In the genomic region with DNA sequence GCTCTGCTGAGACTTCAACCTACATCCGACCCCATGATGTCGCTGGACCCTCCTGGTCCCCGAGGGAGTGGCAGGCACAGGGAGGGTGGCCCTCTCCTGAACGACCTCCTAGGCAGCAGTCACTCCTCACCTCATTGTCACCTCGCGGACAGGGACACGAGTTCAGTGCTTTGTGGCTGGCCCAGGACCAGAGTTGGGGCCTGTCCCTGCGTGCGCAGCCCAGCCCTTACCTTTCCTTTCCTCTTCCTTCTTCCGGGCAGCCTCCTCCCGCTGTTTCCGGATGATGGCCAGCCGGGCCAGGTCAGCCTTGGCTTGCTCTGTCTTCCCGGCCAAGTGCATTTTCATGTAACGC, we compare ENCODE assay signal across 16 cellular contexts. TPM values are rescaled to one million over a fixed set of nuclear protein-coding genes. Genes with fewer than 3 reads are reported as not detected.
DNase-seq lines count a peak whose midpoint lies in the region; ATAC-seq, FAIRE-seq and TF ChIP-seq lines count a peak whose summit lies in the region.
"Had no signal": no experiment of that assay in that cellular context is flagged by ENCODE, and none has a peak within 500 bp of the region (broad histone marks: within the 10 kb centered on the region; RNA-seq: fewer than 3 reads in every experiment).

No MANE protein-coding gene starts in this region.

- no peak for TF ChIP-seq EP300 in A549 (IDR thresholded peaks at IDR 0.05)

- no peak overlapping the region for H3K27ac ChIP-seq in A549
- H3K27ac ChIP-seq in CD8-positive, alpha-beta T cell (ENCODE audit: low read depth, low read length): no peak overlapping the region
- no peak overlapping the region for H3K27ac ChIP-seq in naive thymus-derived CD4-positive, alpha-beta T cell (ENCODE audit: low read depth, low read length)
- H3K27ac ChIP-seq: body of pancreas, SJSA1 had no signal

- H3K36me3 ChIP-seq in CD8-positive, alpha-beta T cell (ENCODE audit: insufficient read depth, low read length): peaks cover 49% of the 10 kb centered on the region
- peaks cover 0 to 86% (median 29%) of the 10 kb centered on the region in 3 experiments for H3K36me3 ChIP-seq in naive thymus-derived CD4-positive, alpha-beta T cell (ENCODE audit: control insufficient read depth in 2 of 3, insufficient read depth in 3 of 3, low read length in 3 of 3)

- H3K36me3 Mint-ChIP-seq in CD8-positive, alpha-beta T cell: peaks cover 80% of the 10 kb centered on the region
- H3K36me3 Mint-ChIP-seq in activated T-helper 2 cell treated with anti-CD3 and anti-CD28 coated beads, Interferon-gamma antibody, Interleukin-2, Interleukin-4, amounts not matched to agents 10 μg/mL and 5 μg/mL and 100 μg/mL, durations not matched to agents 14 hours and 24 hours and 36 hours (ENCODE audit: low read depth): peaks cover 80% of the 10 kb centered on the region
- H3K36me3 Mint-ChIP-seq in naive thymus-derived CD4-positive, alpha-beta T cell: peaks cover 0 to 18% (median 13%) of the 10 kb centered on the region in 5 donors

- H3K4me1 Mint-ChIP-seq in CD8-positive, alpha-beta T cell (ENCODE audit: low read depth): peaks cover 23% of the 10 kb centered on the region
- peaks cover 9% of the 10 kb centered on the region for H3K4me1 Mint-ChIP-seq in activated T-helper 2 cell treated with anti-CD3 and anti-CD28 coated beads, Interferon-gamma antibody, Interleukin-2, Interleukin-4, amounts not matched to agents 10 μg/mL and 5 μg/mL and 100 μg/mL, durations not matched to agents 14 hours and 24 hours and 36 hours (ENCODE audit: low read depth)
- peaks cover 18 to 31% (median 23%) of the 10 kb centered on the region in 7 donors for H3K4me1 Mint-ChIP-seq in naive thymus-derived CD4-positive, alpha-beta T cell

- peak; percentile 1 to 3; a peak in 2 of 6 replicates for ATAC-seq in A549
- ATAC-seq in CD8-positive, alpha-beta T cell: no peak
- ATAC-seq in naive thymus-derived CD4-positive, alpha-beta T cell: no peak
- ATAC-seq in left colon: no peak
- ATAC-seq: body of pancreas, sciatic nerve had no signal

- intact Hi-C loops in CD8-positive, alpha-beta T cell (cut with DNase I, micrococcal nuclease): no loop called here
- intact Hi-C loops in activated T-helper 2 cell treated with anti-CD3 and anti-CD28 coated beads, Interferon-gamma antibody, Interleukin-2, Interleukin-4, amounts not matched to agents 10 μg/mL and 5 μg/mL and 100 μg/mL, durations not matched to agents 14 hours and 24 hours and 36 hours (cut with micrococcal nuclease): loop anchor here (5.0 kb wide), 1 partner anchor 1855 kb away; no protein-coding TSS in a partner anchor
- intact Hi-C loops in naive thymus-derived CD4-positive, alpha-beta T cell (cut with micrococcal nuclease): no loop called here
- intact Hi-C loops in left colon (cut with DNase I, micrococcal nuclease): no loop called here

- FAIRE-seq in A549 (lab: Jason Lieb, UNC): no peak
- FAIRE-seq: GM18507, GM19239 had no signal

- CTCF ChIA-PET in A549 (lab: Yijun Ruan, JAX): interaction anchor here (1.7 to 4.8 kb wide), 2 partner anchors 11 to 17 kb away, joined by 6 to 29 read pairs; a partner anchor contains a TSS
- CTCF ChIA-PET in CD8-positive, alpha-beta T cell (lab: Charles Lee): no interaction called here
- CTCF ChIA-PET in naive thymus-derived CD4-positive, alpha-beta T cell (lab: Charles Lee): no interaction called here

- no peaks in the 10 kb centered on the region for H3K27me3 Mint-ChIP-seq in CD8-positive, alpha-beta T cell (ENCODE audit: low read depth)
- no peaks in the 10 kb centered on the region for H3K27me3 Mint-ChIP-seq in activated T-helper 2 cell treated with anti-CD3 and anti-CD28 coated beads, Interferon-gamma antibody, Interleukin-2, Interleukin-4, amounts not matched to agents 10 μg/mL and 5 μg/mL and 100 μg/mL, durations not matched to agents 14 hours and 24 hours and 36 hours (ENCODE audit: low read depth)
- no peaks in the 10 kb centered on the region for H3K27me3 Mint-ChIP-seq in naive thymus-derived CD4-positive, alpha-beta T cell

- no peaks in the 10 kb centered on the region for H3K9me3 ChIP-seq in A549
- H3K9me3 ChIP-seq in CD8-positive, alpha-beta T cell (ENCODE audit: low read length): no peaks in the 10 kb centered on the region
- no peaks in the 10 kb centered on the region for H3K9me3 ChIP-seq in naive thymus-derived CD4-positive, alpha-beta T cell (ENCODE audit: control insufficient read depth in 2 of 3, low read length in 3 of 3)
- H3K9me3 ChIP-seq: BE2C, body of pancreas, SJSA1 had no signal

- H3K4me3 Mint-ChIP-seq in CD8-positive, alpha-beta T cell: no peak overlapping the region
- no peak overlapping the region for H3K4me3 Mint-ChIP-seq in activated T-helper 2 cell treated with anti-CD3 and anti-CD28 coated beads, Interferon-gamma antibody, Interleukin-2, Interleukin-4, amounts not matched to agents 10 μg/mL and 5 μg/mL and 100 μg/mL, durations not matched to agents 14 hours and 24 hours and 36 hours (ENCODE audit: low read depth)
- no peak overlapping the region for H3K4me3 Mint-ChIP-seq in naive thymus-derived CD4-positive, alpha-beta T cell

- 89% methylated on average over 15 of the region's 15 CpGs for WGBS in A549 (ENCODE audit: missing lambda C conversion rate)

- no peak overlapping the region for H3K4me3 ChIP-seq in A549
- H3K4me3 ChIP-seq in CD8-positive, alpha-beta T cell (ENCODE audit: low read depth, low read length): no peak overlapping the region
- no peak overlapping the region for H3K4me3 ChIP-seq in naive thymus-derived CD4-positive, alpha-beta T cell (ENCODE audit: low read length)
- H3K4me3 ChIP-seq: body of pancreas, SJSA1 had no signal

- H3K4me2 ChIP-seq in A549: no peak overlapping the region

- H3K27me3 ChIP-seq in CD8-positive, alpha-beta T cell (ENCODE audit: insufficient read depth, low read length): no peaks in the 10 kb centered on the region
- H3K27me3 ChIP-seq in naive thymus-derived CD4-positive, alpha-beta T cell (ENCODE audit: control insufficient read depth in 2 of 2, insufficient read depth in 2 of 2, low read length in 2 of 2): no peaks in the 10 kb centered on the region
- H3K27me3 ChIP-seq: BE2C, body of pancreas, SJSA1 had no signal

- TF ChIP-seq POLR2A in A549 (IDR thresholded peaks at IDR 0.05; ENCODE audit: low read length): no peak

- H3K4me1 ChIP-seq in A549: no peaks in the 10 kb centered on the region
- peaks cover 10% of the 10 kb centered on the region for H3K4me1 ChIP-seq in CD8-positive, alpha-beta T cell (ENCODE audit: insufficient read depth, low read length)
- H3K4me1 ChIP-seq in naive thymus-derived CD4-positive, alpha-beta T cell (ENCODE audit: control insufficient read depth in 2 of 2, insufficient read depth in 2 of 2, low read length in 2 of 2): peaks cover 4 to 9% of the 10 kb centered on the region in 2 donors
- H3K4me1 ChIP-seq: SJSA1 had no signal

- no peak for TF ChIP-seq RAD21 in A549 (conservative IDR thresholded peaks at IDR 0.05 in 1 of 2, IDR thresholded peaks at IDR 0.05 in 1 of 2)

- DNase-seq in A549 (ENCODE audit: low read depth in 1 of 2, low spot score in 1 of 2) (no peak), left colon (no peak), NCI-H2029 (lab: John Stamatoyannopoulos, UW) (no peak), H4 (ENCODE audit: low spot score) (no peak)
- DNase-seq in CD8-positive, alpha-beta T cell: no peak
- no peak for DNase-seq in activated T-helper 2 cell treated with anti-CD3 and anti-CD28 coated beads, Interferon-gamma antibody, Interleukin-2, Interleukin-4, amounts not matched to agents 10 μg/mL and 5 μg/mL and 100 μg/mL, durations not matched to agents 14 hours and 24 hours and 36 hours (ENCODE audit: low spot score)
- no peak for DNase-seq in naive thymus-derived CD4-positive, alpha-beta T cell
- DNase-seq: activated effector memory CD4-positive, alpha-beta T cell treated with Interleukin-2 at 50 U/mL for 16 hours; BE2C; body of pancreas; NCI-H187; NCI-H446 treated with DMSO at 0.1 percent for 48 hours had no signal

- TF ChIP-seq CTCF in A549 (IDR thresholded peaks at IDR 0.05): no peak
- no peak for TF ChIP-seq CTCF in CD8-positive, alpha-beta T cell (IDR thresholded peaks at IDR 0.05)

- POLR2A ChIA-PET in A549 (lab: Yijun Ruan, JAX): no interaction called here
- POLR2A ChIA-PET in CD8-positive, alpha-beta T cell (lab: Charles Lee): interaction anchor here (5.1 kb wide), 1 partner anchor 11 kb away, joined by 32 read pairs; a partner anchor contains a TSS
- POLR2A ChIA-PET in naive thymus-derived CD4-positive, alpha-beta T cell (lab: Charles Lee): no interaction called here

- H3K27ac Mint-ChIP-seq in CD8-positive, alpha-beta T cell: peak overlapping the region; percentile 79
- H3K27ac Mint-ChIP-seq in activated T-helper 2 cell treated with anti-CD3 and anti-CD28 coated beads, Interferon-gamma antibody, Interleukin-2, Interleukin-4, amounts not matched to agents 10 μg/mL and 5 μg/mL and 100 μg/mL, durations not matched to agents 14 hours and 24 hours and 36 hours: peak overlapping the region; percentile 19
- peak overlapping the region in 8 of 9 donors; percentile 19 to 91 (median 73) for H3K27ac Mint-ChIP-seq in naive thymus-derived CD4-positive, alpha-beta T cell

- H3K9me3 Mint-ChIP-seq in CD8-positive, alpha-beta T cell: no peaks in the 10 kb centered on the region
- H3K9me3 Mint-ChIP-seq in activated T-helper 2 cell treated with anti-CD3 and anti-CD28 coated beads, Interferon-gamma antibody, Interleukin-2, Interleukin-4, amounts not matched to agents 10 μg/mL and 5 μg/mL and 100 μg/mL, durations not matched to agents 14 hours and 24 hours and 36 hours: no peaks in the 10 kb centered on the region
- H3K9me3 Mint-ChIP-seq in naive thymus-derived CD4-positive, alpha-beta T cell: peaks cover 0 to 2% (median 0%) of the 10 kb centered on the region in 11 donors

RNA-seq across cellular contexts. Expression of a gene that starts 10.8 kb away (rescaled TPM):
- polyA plus RNA-seq in A549 (2011; rRNA removed): 42.4 and 81.8 TPM in 2 replicates
- polyA plus RNA-seq in A549 (2012; cell fraction: cytosol; rRNA removed): 91.7 and 140 TPM in 2 replicates
- 38.4 and 50.0 TPM in 2 replicates for polyA plus RNA-seq in A549 (2012; cell fraction: nucleus; rRNA removed)
- polyA plus RNA-seq in A549 (2017; fragmentation: RNase III; extraction: RNeasy Plus Mini Kit Qiagen cat#74134 plus additional on column Dnase treatment): 334 to 347 TPM (median 343 TPM) in 3 replicates
- polyA minus RNA-seq in A549 (2011; rRNA and poly(A)+ RNA removed): 14.4 and 19.3 TPM in 2 replicates
- 10 to 100 TPM; 34.5 to 36.2 TPM for total RNA-seq in CD8-positive, alpha-beta T cell
- 153 and 159 TPM in 2 replicates for total RNA-seq in activated T-helper 2 cell treated with anti-CD3 and anti-CD28 coated beads, Interferon-gamma antibody, Interleukin-2, Interleukin-4, amounts not matched to agents 10 μg/mL and 5 μg/mL and 100 μg/mL, durations not matched to agents 14 hours and 24 hours and 36 hours
- total RNA-seq in naive thymus-derived CD4-positive, alpha-beta T cell: 100 to 1,000 TPM in 1 of 5 experiments, 10 to 100 TPM in 4; 42.8 to 104 (median 64.0) TPM
- polyA plus RNA-seq in naive thymus-derived CD4-positive, alpha-beta T cell: 10 to 100 TPM; 38.4 to 41.2 TPM
- total RNA-seq in left colon: 10 to 100 TPM; 74.2 to 81.6 TPM
- total RNA-seq in H4 (2014; rRNA removed; shearing (Covaris generic)): 147 and 170 TPM in 2 replicates

RNA-seq across cellular contexts. Expression of a gene that starts 11.2 kb away (rescaled TPM):
- polyA plus RNA-seq in A549 (2011; rRNA removed) (81.7 and 96.5 TPM in 2 replicates), A549 (2017; fragmentation: RNase III; extraction: RNeasy Plus Mini Kit Qiagen cat#74134 plus additional on column Dnase treatment) (97.0 to 105 TPM (median 105 TPM) in 3 replicates)
- polyA plus RNA-seq in A549 (2012; cell fraction: cytosol; rRNA removed): 95.6 and 120 TPM in 2 replicates
- polyA plus RNA-seq in A549 (2012; cell fraction: nucleus; rRNA removed): 64.4 and 67.6 TPM in 2 replicates
- polyA minus RNA-seq in A549 (2011; rRNA and poly(A)+ RNA removed): 25.9 and 29.9 TPM in 2 replicates
- total RNA-seq in CD8-positive, alpha-beta T cell: 100 to 1,000 TPM; 144 TPM
- total RNA-seq in activated T-helper 2 cell treated with anti-CD3 and anti-CD28 coated beads, Interferon-gamma antibody, Interleukin-2, Interleukin-4, amounts not matched to agents 10 μg/mL and 5 μg/mL and 100 μg/mL, durations not matched to agents 14 hours and 24 hours and 36 hours: 123 and 130 TPM in 2 replicates
- 100 to 1,000 TPM in 2 of 5 experiments, 10 to 100 TPM in 3; 55.2 to 134 (median 83.9) TPM for total RNA-seq in naive thymus-derived CD4-positive, alpha-beta T cell
- polyA plus RNA-seq in naive thymus-derived CD4-positive, alpha-beta T cell: 100 to 1,000 TPM; 148 to 173 TPM
- total RNA-seq in left colon: 10 to 100 TPM; 69.9 to 79.0 TPM
- 169 and 186 TPM in 2 replicates for total RNA-seq in H4 (2014; rRNA removed; shearing (Covaris generic))

RNA-seq across cellular contexts. Expression of a gene that starts 23.1 kb away (rescaled TPM):
- polyA plus RNA-seq in A549 (2011; rRNA removed) (141 and 197 TPM in 2 replicates), A549 (2017; fragmentation: RNase III; extraction: RNeasy Plus Mini Kit Qiagen cat#74134 plus additional on column Dnase treatment) (272 to 302 TPM (median 294 TPM) in 3 replicates)
- 504 and 519 TPM in 2 replicates for polyA plus RNA-seq in A549 (2012; cell fraction: cytosol; rRNA removed)
- 356 and 444 TPM in 2 replicates for polyA plus RNA-seq in A549 (2012; cell fraction: nucleus; rRNA removed)
- polyA minus RNA-seq in A549 (2011; rRNA and poly(A)+ RNA removed): 61.3 and 103 TPM in 2 replicates
- total RNA-seq in CD8-positive, alpha-beta T cell: 10 to 100 TPM; 68.5 to 70.5 TPM
- total RNA-seq in activated T-helper 2 cell treated with anti-CD3 and anti-CD28 coated beads, Interferon-gamma antibody, Interleukin-2, Interleukin-4, amounts not matched to agents 10 μg/mL and 5 μg/mL and 100 μg/mL, durations not matched to agents 14 hours and 24 hours and 36 hours: 264 and 265 TPM in 2 replicates
- 100 to 1,000 TPM in 4 of 5 experiments, 10 to 100 TPM in 1; 88.1 to 364 (median 141) TPM for total RNA-seq in naive thymus-derived CD4-positive, alpha-beta T cell
- 100 to 1,000 TPM; 379 to 575 TPM for polyA plus RNA-seq in naive thymus-derived CD4-positive, alpha-beta T cell
- 100 to 1,000 TPM; 143 to 170 TPM for total RNA-seq in left colon
- total RNA-seq in H4 (2014; rRNA removed; shearing (Covaris generic)): 495 and 596 TPM in 2 replicates

RNA-seq across cellular contexts. Expression of a gene that starts 41.0 kb away (rescaled TPM):
- polyA plus RNA-seq in A549 (2011; rRNA removed) (3.9 and 5.1 TPM in 2 replicates), A549 (2017; fragmentation: RNase III; extraction: RNeasy Plus Mini Kit Qiagen cat#74134 plus additional on column Dnase treatment) (5.4 to 6.3 TPM (median 5.5 TPM) in 3 replicates)
- 7.0 and 8.6 TPM in 2 replicates for polyA plus RNA-seq in A549 (2012; cell fraction: cytosol; rRNA removed)
- polyA plus RNA-seq in A549 (2012; cell fraction: nucleus; rRNA removed): 13.1 and 16.6 TPM in 2 replicates
- 3.4 and 4.9 TPM in 2 replicates for polyA minus RNA-seq in A549 (2011; rRNA and poly(A)+ RNA removed)
- 1 to 10 TPM; 4.2 to 4.5 TPM for total RNA-seq in CD8-positive, alpha-beta T cell
- total RNA-seq in activated T-helper 2 cell treated with anti-CD3 and anti-CD28 coated beads, Interferon-gamma antibody, Interleukin-2, Interleukin-4, amounts not matched to agents 10 μg/mL and 5 μg/mL and 100 μg/mL, durations not matched to agents 14 hours and 24 hours and 36 hours: 8.1 and 10.4 TPM in 2 replicates
- 10 to 100 TPM in 2 of 5 experiments, 1 to 10 TPM in 3; 4.0 to 10.8 (median 8.8) TPM for total RNA-seq in naive thymus-derived CD4-positive, alpha-beta T cell
- 1 to 10 TPM; 3.7 to 4.2 TPM for polyA plus RNA-seq in naive thymus-derived CD4-positive, alpha-beta T cell
- 1 to 10 TPM; 5.2 to 6.0 TPM for total RNA-seq in left colon
- 3.5 and 4.8 TPM in 2 replicates for total RNA-seq in H4 (2014; rRNA removed; shearing (Covaris generic))

RNA-seq across cellular contexts. Expression of a gene that starts 41.1 kb away (rescaled TPM):
- polyA plus RNA-seq in A549 (2011; rRNA removed) (28.7 and 31.3 TPM in 2 replicates), A549 (2017; fragmentation: RNase III; extraction: RNeasy Plus Mini Kit Qiagen cat#74134 plus additional on column Dnase treatment) (34.1 to 39.1 TPM (median 35.6 TPM) in 3 replicates)
- polyA plus RNA-seq in A549 (2012; cell fraction: cytosol; rRNA removed): 44.4 and 52.5 TPM in 2 replicates
- 173 and 178 TPM in 2 replicates for polyA plus RNA-seq in A549 (2012; cell fraction: nucleus; rRNA removed)
- polyA minus RNA-seq in A549 (2011; rRNA and poly(A)+ RNA removed): 47.7 and 48.4 TPM in 2 replicates
- 10 to 100 TPM; 33.4 to 33.9 TPM for total RNA-seq in CD8-positive, alpha-beta T cell
- 88.4 and 89.9 TPM in 2 replicates for total RNA-seq in activated T-helper 2 cell treated with anti-CD3 and anti-CD28 coated beads, Interferon-gamma antibody, Interleukin-2, Interleukin-4, amounts not matched to agents 10 μg/mL and 5 μg/mL and 100 μg/mL, durations not matched to agents 14 hours and 24 hours and 36 hours
- 10 to 100 TPM; 36.3 to 69.4 (median 45.7) TPM for total RNA-seq in naive thymus-derived CD4-positive, alpha-beta T cell
- polyA plus RNA-seq in naive thymus-derived CD4-positive, alpha-beta T cell: 10 to 100 TPM; 22.4 to 28.3 TPM
- 10 to 100 TPM; 18.6 to 26.0 TPM for total RNA-seq in left colon
- 30.5 and 32.6 TPM in 2 replicates for total RNA-seq in H4 (2014; rRNA removed; shearing (Covaris generic))

Comparison
In these comparisons a context has a peak if more than half of its experiments do, and no peak if none do; other contexts are left out.
1. ATAC-seq: peak in A549 (2 of 2); none in CD8-positive, alpha-beta T cell (single experiment), naive thymus-derived CD4-positive, alpha-beta T cell (single experiment) and left colon (single experiment).
2. H3K27ac Mint-ChIP-seq: peak in every context shown above with its lines; median percentile 79 in CD8-positive, alpha-beta T cell; 73 in naive thymus-derived CD4-positive, alpha-beta T cell; 19 in activated T-helper 2 cell treated with anti-CD3 and anti-CD28 coated beads, Interferon-gamma antibody, Interleukin-2, Interleukin-4, amounts not matched to agents 10 μg/mL and 5 μg/mL and 100 μg/mL, durations not matched to agents 14 hours and 24 hours and 36 hours.